In genomic region chr5:57986746-57987145, GRCh38 we compare ENCODE assay signal across 13 cellular contexts.
A peak's percentile ranks its signal among the peaks of the same experiment; 100 is the strongest.
DNase-seq lines count a peak whose midpoint lies in the region; ATAC-seq and TF ChIP-seq lines count a peak whose summit lies in the region.
"Had no signal": no experiment of that assay in that cellular context is flagged by ENCODE, and none has a peak within 500 bp of the region (broad histone marks: within the 10 kb centered on the region; RNA-seq: fewer than 3 reads in every experiment).

No MANE protein-coding gene starts in this region.

- intact Hi-C loops in testis (cut with DNase I; ENCODE audit: low total_unique reads) = no loop called here

- DNase-seq in Ammon's horn (ENCODE audit: low spot score) = peak; percentile 77
- DNase-seq in M059J (ENCODE audit: low read depth) = peak; percentile 94
- peak; percentile 37 to 39 for DNase-seq in cardiac fibroblast (ENCODE audit: low read depth in 2 of 2)
- DNase-seq in medulla oblongata (ENCODE audit: extremely low spot score) = peak; percentile 8
- DNase-seq in testis = no peak
- DNase-seq in WERI-Rb-1 = no peak
- DNase-seq: activated naive CD4-positive, alpha-beta T cell treated with anti-CD3 and anti-CD28 coated beads, Interleukin-2, amount 50 U/mL, for 16 hours; CD8-positive, alpha-beta T cell; NCI-H2171 had no signal

- ATAC-seq in HG02885 (IDR thresholded peaks at IDR 0.05; ENCODE audit: poor library complexity, unreplicated experiment) (no peak), HG02759 (IDR thresholded peaks at IDR 0.05; ENCODE audit: unreplicated experiment) (no peak)
- ATAC-seq: CD8-positive, alpha-beta T cell; GM12878; stimulated activated memory B cell treated with anti-CD40 and anti-IgM and Interleukin-4, amounts not matched to agents 10 μg/mL and 1 μg/mL and 100 μg/mL, for 72 hours had no signal

- H3K9me3 ChIP-seq in testis = no peaks in the 10 kb centered on the region
- no peaks in the 10 kb centered on the region for H3K9me3 ChIP-seq in WERI-Rb-1 (ENCODE audit: severe bottlenecking)

- H3K36me3 ChIP-seq in testis (ENCODE audit: low read depth, missing control alignments) (no peaks in the 10 kb centered on the region), WERI-Rb-1 (no peaks in the 10 kb centered on the region)

- no peak overlapping the region for H3K27ac ChIP-seq in testis
- H3K27ac ChIP-seq in WERI-Rb-1 = no peak overlapping the region

- no peak for TF ChIP-seq POLR2A in testis (IDR thresholded peaks at IDR 0.05)

- no peak for TF ChIP-seq CTCF in cardiac fibroblast (IDR thresholded peaks at IDR 0.05; ENCODE audit: low read depth, low read length)
- TF ChIP-seq CTCF in testis (IDR thresholded peaks at IDR 0.05) = no peak
- no peak for TF ChIP-seq CTCF in WERI-Rb-1 (IDR thresholded peaks at IDR 0.05; ENCODE audit: low read depth, low read length)

- H3K27me3 ChIP-seq in testis = no peaks in the 10 kb centered on the region
- no peaks in the 10 kb centered on the region for H3K27me3 ChIP-seq in WERI-Rb-1 (ENCODE audit: insufficient read depth, low read depth, severe bottlenecking)

- H3K4me3 ChIP-seq in cardiac fibroblast (replicated peaks in 1 of 2; ENCODE audit: low read depth in 2 of 2, low read length in 2 of 2) (no peak overlapping the region), testis (no peak overlapping the region), WERI-Rb-1 (ENCODE audit: low read depth, low read length) (no peak overlapping the region)
- H3K4me3 ChIP-seq: GM12878 had no signal

- no peaks in the 10 kb centered on the region for H3K4me1 ChIP-seq in testis

Comparison
In these comparisons a context has a peak if more than half of its experiments do, and no peak if none do; other contexts are left out.
1. DNase-seq: peak in Ammon's horn (single experiment), M059J (single experiment), cardiac fibroblast (2 of 2) and medulla oblongata (single experiment); none in testis (single experiment) and WERI-Rb-1 (single experiment).